Comparison of ENCODE assay signal across 9 cellular contexts in the genomic region with DNA sequence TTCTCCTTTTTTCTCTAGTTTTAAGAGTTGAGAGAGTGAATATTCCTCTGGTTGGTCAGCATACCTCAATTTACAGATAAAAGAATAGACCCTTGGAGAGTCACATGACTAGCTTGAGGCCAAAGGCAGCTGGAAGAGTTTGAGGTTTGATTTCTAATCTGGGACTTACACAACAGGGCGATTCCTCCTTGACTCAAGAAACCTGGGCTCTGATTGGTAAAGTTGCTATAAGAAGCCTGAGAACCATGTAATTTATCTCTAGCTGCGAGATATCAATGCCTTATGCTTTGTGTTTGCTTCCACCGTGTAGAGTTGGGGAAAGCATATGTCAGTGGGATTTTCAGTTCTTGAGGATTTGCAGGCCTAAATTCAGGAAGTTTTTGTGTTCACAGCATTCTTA.
DNase-seq lines count a peak whose midpoint lies in the region; TF ChIP-seq lines count a peak whose summit lies in the region.
"Had no signal": no experiment of that assay in that cellular context is flagged by ENCODE, and none has a peak within 500 bp of the region (broad histone marks: within the 10 kb centered on the region; RNA-seq: fewer than 3 reads in every experiment).

No MANE protein-coding gene starts in this region.

- peaks cover 0 to 5% of the 10 kb centered on the region in 2 donors for H3K4me1 ChIP-seq in breast epithelium
- H3K4me1 ChIP-seq in mesenchymal stem cell (ENCODE audit: control insufficient read depth, insufficient read depth, low read depth, low read length) = peaks cover 8% of the 10 kb centered on the region

- WGBS in mesenchymal stem cell = 39% methylated on average over 3 of the region's 3 CpGs

- H3K36me3 ChIP-seq in breast epithelium (no peaks in the 10 kb centered on the region), mesenchymal stem cell (ENCODE audit: control insufficient read depth in 1 of 2, insufficient read depth in 2 of 2, low read depth in 1 of 2, low read length in 2 of 2) (peaks cover 0 to 5% of the 10 kb centered on the region in 2 experiments)

- H3K4me3 ChIP-seq in breast epithelium (no peak overlapping the region), mesenchymal stem cell (ENCODE audit: insufficient read depth in 1 of 2, low read depth in 1 of 2, low read length in 2 of 2) (no peak overlapping the region)

- no peak overlapping the region for H2BK15ac ChIP-seq in mesenchymal stem cell (ENCODE audit: low read depth, poor library complexity, severe bottlenecking)

- H4K91ac ChIP-seq in mesenchymal stem cell (ENCODE audit: low read length) = no peak overlapping the region

- POLR2A ChIA-PET in MCF 10A (lab: Yijun Ruan, JAX) = interaction anchor here (0.6 to 2.6 kb wide), 2 partner anchors 19 to 208 kb away, joined by 3 to 10 read pairs; a partner anchor contains a TSS

- H2BK12ac ChIP-seq in mesenchymal stem cell (ENCODE audit: low read length in 2 of 2) = no peak overlapping the region

- no peak for TF ChIP-seq POLR2A in breast epithelium (IDR thresholded peaks at IDR 0.05)

- no peak for TF ChIP-seq CTCF in MCF 10A (IDR thresholded peaks at IDR 0.05; ENCODE audit: unreplicated experiment)
- TF ChIP-seq CTCF in breast epithelium (IDR thresholded peaks at IDR 0.05) = no peak
- TF ChIP-seq CTCF in chondrocyte (IDR thresholded peaks at IDR 0.05) = no peak
- no peak for TF ChIP-seq CTCF in type B pancreatic cell (conservative IDR thresholded peaks at IDR 0.05)

- no peak overlapping the region for H2AK5ac ChIP-seq in mesenchymal stem cell (ENCODE audit: low read length, severe bottlenecking)

- H3K18ac ChIP-seq in mesenchymal stem cell (ENCODE audit: low read depth in 1 of 2, low read length in 2 of 2) = no peak overlapping the region

- no peak overlapping the region for H2BK120ac ChIP-seq in mesenchymal stem cell (ENCODE audit: low read depth, low read length)

- H3K27ac ChIP-seq in breast epithelium = peak overlapping the region in 1 of 2 donors; percentile 37
- H3K27ac ChIP-seq in mesenchymal stem cell (ENCODE audit: low read length, poor library complexity, severe bottlenecking) = peak overlapping the region; percentile 73

- H3K23ac ChIP-seq in mesenchymal stem cell (ENCODE audit: low read length in 2 of 2) = no peak overlapping the region

- CTCF ChIA-PET in MCF 10A (lab: Yijun Ruan, JAX) = interaction anchor here (0.7 to 0.8 kb wide), 2 partner anchors 9 to 691 kb away, joined by 3 read pairs; no protein-coding TSS in a partner anchor

- H2BK5ac ChIP-seq in mesenchymal stem cell (ENCODE audit: low read depth, low read length, poor library complexity, severe bottlenecking) = no peak overlapping the region

- no peak overlapping the region for H3K14ac ChIP-seq in mesenchymal stem cell (ENCODE audit: low read length in 2 of 2)

- DNase-seq in MCF 10A (ENCODE audit: unreplicated experiment) = peak; percentile 33
- DNase-seq in breast epithelium (ENCODE audit: low spot score in 2 of 2) = no peak
- no peak for DNase-seq in chondrocyte (ENCODE audit: low spot score)
- DNase-seq in mesenchymal stem cell = peak; percentile 81
- no peak for DNase-seq in type B pancreatic cell (ENCODE audit: extremely low spot score, unreplicated experiment)
- DNase-seq in NCI-H1417 treated with DMSO at 0.1 percent for 48 hours (lab: John Stamatoyannopoulos, UW) = no peak
- no peak for DNase-seq in effector CD4-positive, alpha-beta T cell
- DNase-seq in T1000 (lab: John Stamatoyannopoulos, UW) = no peak
- DNase-seq: NCI-H510A had no signal

- H3K9me3 ChIP-seq in breast epithelium (no peaks in the 10 kb centered on the region), mesenchymal stem cell (ENCODE audit: control insufficient read depth, low read length) (no peaks in the 10 kb centered on the region)

- no peak overlapping the region for H3K4ac ChIP-seq in mesenchymal stem cell (ENCODE audit: low read depth in 1 of 2, low read length in 2 of 2)

- H3K4me1 Mint-ChIP-seq in MCF 10A (ENCODE audit: insufficient read depth, unreplicated experiment) (peaks cover 22% of the 10 kb centered on the region), chondrocyte (ENCODE audit: low read depth) (peaks cover 72% of the 10 kb centered on the region), type B pancreatic cell (ENCODE audit: unreplicated experiment) (peaks cover 36% of the 10 kb centered on the region)

- H3K4me3 Mint-ChIP-seq in MCF 10A (ENCODE audit: unreplicated experiment) = peak overlapping the region; percentile 23
- no peak overlapping the region for H3K4me3 Mint-ChIP-seq in chondrocyte (ENCODE audit: unreplicated experiment)
- no peak overlapping the region for H3K4me3 Mint-ChIP-seq in type B pancreatic cell

- peaks cover 5% of the 10 kb centered on the region for H3K79me1 ChIP-seq in mesenchymal stem cell (replicated peaks; ENCODE audit: low read length, poor library complexity, severe bottlenecking)

- BruUV-seq in MCF 10A (replicated peaks; lab: Mats Ljungman, UMichigan) = TSS peak; percentile 53

- H3K9ac ChIP-seq in mesenchymal stem cell (ENCODE audit: low read length) = peak overlapping the region; percentile 57

- H3K27me3 ChIP-seq in breast epithelium = no peaks in the 10 kb centered on the region
- no peaks in the 10 kb centered on the region for H3K27me3 ChIP-seq in mesenchymal stem cell (ENCODE audit: control insufficient read depth in 1 of 2, insufficient read depth in 1 of 2, low read length in 2 of 2)

- peak overlapping the region; percentile 84 for H3K27ac Mint-ChIP-seq in MCF 10A (ENCODE audit: low read depth, unreplicated experiment)
- peak overlapping the region; percentile 65 for H3K27ac Mint-ChIP-seq in chondrocyte (ENCODE audit: unreplicated experiment)
- H3K27ac Mint-ChIP-seq in type B pancreatic cell = peak overlapping the region; percentile 40

- H2AFZ ChIP-seq in mesenchymal stem cell (ENCODE audit: low read depth, low read length) = no peak overlapping the region

- H3K27me3 Mint-ChIP-seq in MCF 10A (ENCODE audit: insufficient read depth, unreplicated experiment) = no peaks in the 10 kb centered on the region
- no peaks in the 10 kb centered on the region for H3K27me3 Mint-ChIP-seq in chondrocyte (ENCODE audit: low read depth)
- H3K27me3 Mint-ChIP-seq in type B pancreatic cell = no peaks in the 10 kb centered on the region

- no peak overlapping the region for H4K8ac ChIP-seq in mesenchymal stem cell (ENCODE audit: low read length)

- H3K9me3 Mint-ChIP-seq in MCF 10A (ENCODE audit: unreplicated experiment) (no peaks in the 10 kb centered on the region), chondrocyte (ENCODE audit: low read depth) (no peaks in the 10 kb centered on the region), type B pancreatic cell (no peaks in the 10 kb centered on the region)

- H3K36me3 Mint-ChIP-seq in MCF 10A (ENCODE audit: insufficient read depth, unreplicated experiment) (peaks cover 60% of the 10 kb centered on the region), chondrocyte (ENCODE audit: low read depth) (peaks cover 5% of the 10 kb centered on the region), type B pancreatic cell (peaks cover 10% of the 10 kb centered on the region)

- intact Hi-C loops in MCF 10A (cut with micrococcal nuclease) = no loop called here
- intact Hi-C loops in breast epithelium (cut with DNase I; ENCODE audit: low total_unique reads) = no loop called here

- H3K4me2 ChIP-seq in mesenchymal stem cell (ENCODE audit: low read length, poor library complexity, severe bottlenecking) = no peak overlapping the region

Comparison
In these comparisons a context has a peak if more than half of its experiments do, and no peak if none do; other contexts are left out.
1. DNase-seq: peak in MCF 10A (single experiment) and mesenchymal stem cell (single experiment); none in breast epithelium (0 of 2), chondrocyte (single experiment), type B pancreatic cell (single experiment), NCI-H1417 treated with DMSO at 0.1 percent for 48 hours (single experiment), effector CD4-positive, alpha-beta T cell (single experiment) and T1000 (single experiment).
2. Peak in every context shown above with its lines, with median percentiles within 50 percentile points of each other: H3K27ac Mint-ChIP-seq.